Comparison of ENCODE assay signal across 15 cellular contexts in genomic region chr19:42323473-42323851, GRCh38. TPM values are rescaled to one million over a fixed set of nuclear protein-coding genes. Genes with fewer than 3 reads are reported as not detected.
DNase-seq lines count a peak whose midpoint lies in the region; ATAC-seq lines count a peak whose summit lies in the region.
"Had no signal": no experiment of that assay in that cellular context is flagged by ENCODE, and none has a peak within 500 bp of the region (broad histone marks: within the 10 kb centered on the region; RNA-seq: fewer than 3 reads in every experiment).

No MANE protein-coding gene starts in this region.

- peak overlapping the region; percentile 23 for H3K4me3 Mint-ChIP-seq in activated naive CD4-positive, alpha-beta T cell treated with anti-CD3 and anti-CD28 coated beads, Interleukin-2, amount 10 ng/mL, durations not matched to agents 7 days and 5 days
- peak overlapping the region; percentile 33 for H3K4me3 Mint-ChIP-seq in activated T-helper 2 cell treated with anti-CD3 and anti-CD28 coated beads, Interferon-gamma antibody, Interleukin-2, Interleukin-4, amounts not matched to agents 10 μg/mL and 5 μg/mL and 100 μg/mL, durations not matched to agents 14 hours and 24 hours and 36 hours (ENCODE audit: low read depth)
- H3K4me3 Mint-ChIP-seq: memory B cell had no signal

- DNase-seq in activated naive CD4-positive, alpha-beta T cell treated with anti-CD3 and anti-CD28 coated beads, Interleukin-2, amount 10 ng/mL, durations not matched to agents 7 days and 5 days: no peak
- DNase-seq in activated naive CD4-positive, alpha-beta T cell treated with anti-CD3 and anti-CD28 coated beads, Interleukin-2, amount 50 U/mL, for 16 hours: no peak
- DNase-seq in activated T-helper 2 cell treated with anti-CD3 and anti-CD28 coated beads, Interferon-gamma antibody, Interleukin-2, Interleukin-4, amounts not matched to agents 10 μg/mL and 5 μg/mL and 100 μg/mL, durations not matched to agents 14 hours and 24 hours and 36 hours (ENCODE audit: low spot score): no peak
- DNase-seq in iPS-NIHi7 (ENCODE audit: extremely low spot score): peak; percentile 66
- DNase-seq in germinal center (ENCODE audit: low spot score): no peak
- no peak for DNase-seq in stimulated activated CD4-positive, alpha-beta T cell treated with anti-CD3 and anti-CD28 coated beads, Interleukin-4, amount 100 ng/mL, for 4 hours
- DNase-seq: DND-41, esophagus squamous epithelium, NCI-H1048, NCI-H226 had no signal

- peaks cover 65% of the 10 kb centered on the region for H3K27me3 Mint-ChIP-seq in activated naive CD4-positive, alpha-beta T cell treated with anti-CD3 and anti-CD28 coated beads, Interleukin-2, amount 10 ng/mL, durations not matched to agents 7 days and 5 days
- peaks cover 27% of the 10 kb centered on the region for H3K27me3 Mint-ChIP-seq in activated T-helper 2 cell treated with anti-CD3 and anti-CD28 coated beads, Interferon-gamma antibody, Interleukin-2, Interleukin-4, amounts not matched to agents 10 μg/mL and 5 μg/mL and 100 μg/mL, durations not matched to agents 14 hours and 24 hours and 36 hours (ENCODE audit: low read depth)
- H3K27me3 Mint-ChIP-seq: memory B cell had no signal

- H3K4me1 Mint-ChIP-seq in activated naive CD4-positive, alpha-beta T cell treated with anti-CD3 and anti-CD28 coated beads, Interleukin-2, amount 10 ng/mL, durations not matched to agents 7 days and 5 days: peaks cover 24% of the 10 kb centered on the region
- peaks cover 12% of the 10 kb centered on the region for H3K4me1 Mint-ChIP-seq in activated T-helper 2 cell treated with anti-CD3 and anti-CD28 coated beads, Interferon-gamma antibody, Interleukin-2, Interleukin-4, amounts not matched to agents 10 μg/mL and 5 μg/mL and 100 μg/mL, durations not matched to agents 14 hours and 24 hours and 36 hours (ENCODE audit: low read depth)

- peaks cover 3% of the 10 kb centered on the region for H3K36me3 Mint-ChIP-seq in activated naive CD4-positive, alpha-beta T cell treated with anti-CD3 and anti-CD28 coated beads, Interleukin-2, amount 10 ng/mL, durations not matched to agents 7 days and 5 days
- no peaks in the 10 kb centered on the region for H3K36me3 Mint-ChIP-seq in activated T-helper 2 cell treated with anti-CD3 and anti-CD28 coated beads, Interferon-gamma antibody, Interleukin-2, Interleukin-4, amounts not matched to agents 10 μg/mL and 5 μg/mL and 100 μg/mL, durations not matched to agents 14 hours and 24 hours and 36 hours (ENCODE audit: low read depth)
- H3K36me3 Mint-ChIP-seq: memory B cell had no signal

- no peaks in the 10 kb centered on the region for H3K9me3 Mint-ChIP-seq in activated naive CD4-positive, alpha-beta T cell treated with anti-CD3 and anti-CD28 coated beads, Interleukin-2, amount 10 ng/mL, durations not matched to agents 7 days and 5 days
- no peaks in the 10 kb centered on the region for H3K9me3 Mint-ChIP-seq in activated T-helper 2 cell treated with anti-CD3 and anti-CD28 coated beads, Interferon-gamma antibody, Interleukin-2, Interleukin-4, amounts not matched to agents 10 μg/mL and 5 μg/mL and 100 μg/mL, durations not matched to agents 14 hours and 24 hours and 36 hours
- H3K9me3 Mint-ChIP-seq: memory B cell had no signal

- ATAC-seq in HG03108 (IDR thresholded peaks at IDR 0.05; ENCODE audit: unreplicated experiment) (no peak), GM21515 (IDR thresholded peaks at IDR 0.05; ENCODE audit: unreplicated experiment) (no peak)

- CTCF ChIA-PET in activated naive CD4-positive, alpha-beta T cell treated with anti-CD3 and anti-CD28 coated beads, Interleukin-2, amount 10 ng/mL, durations not matched to agents 7 days and 5 days (lab: Charles Lee): interaction anchor here (0.8 to 3.1 kb wide), 3 partner anchors 19 to 215 kb away, joined by 3 to 9 read pairs (median 3); no protein-coding TSS in a partner anchor

- H3K27ac Mint-ChIP-seq in activated naive CD4-positive, alpha-beta T cell treated with anti-CD3 and anti-CD28 coated beads, Interleukin-2, amount 10 ng/mL, durations not matched to agents 7 days and 5 days: no peak overlapping the region
- H3K27ac Mint-ChIP-seq in activated T-helper 2 cell treated with anti-CD3 and anti-CD28 coated beads, Interferon-gamma antibody, Interleukin-2, Interleukin-4, amounts not matched to agents 10 μg/mL and 5 μg/mL and 100 μg/mL, durations not matched to agents 14 hours and 24 hours and 36 hours: no peak overlapping the region
- H3K27ac Mint-ChIP-seq: memory B cell had no signal

- intact Hi-C loops in activated T-helper 2 cell treated with anti-CD3 and anti-CD28 coated beads, Interferon-gamma antibody, Interleukin-2, Interleukin-4, amounts not matched to agents 10 μg/mL and 5 μg/mL and 100 μg/mL, durations not matched to agents 14 hours and 24 hours and 36 hours (cut with micrococcal nuclease): no loop called here

RNA-seq across cellular contexts. Expression of gene MEGF8, which starts 2.0 kb away (rescaled TPM):
- 9.7 and 10.3 TPM in 2 replicates for total RNA-seq in activated T-helper 2 cell treated with anti-CD3 and anti-CD28 coated beads, Interferon-gamma antibody, Interleukin-2, Interleukin-4, amounts not matched to agents 10 μg/mL and 5 μg/mL and 100 μg/mL, durations not matched to agents 14 hours and 24 hours and 36 hours

RNA-seq across cellular contexts. Expression of gene TMEM145, which starts 10.4 kb away (rescaled TPM):
- 0.71 and 0.85 TPM in 2 replicates for total RNA-seq in activated T-helper 2 cell treated with anti-CD3 and anti-CD28 coated beads, Interferon-gamma antibody, Interleukin-2, Interleukin-4, amounts not matched to agents 10 μg/mL and 5 μg/mL and 100 μg/mL, durations not matched to agents 14 hours and 24 hours and 36 hours
- total RNA-seq: esophagus squamous epithelium, SJSA1, smooth muscle cell had no signal

RNA-seq across cellular contexts. Expression of gene PAFAH1B3, which starts 21.0 kb away (rescaled TPM):
- total RNA-seq in activated T-helper 2 cell treated with anti-CD3 and anti-CD28 coated beads, Interferon-gamma antibody, Interleukin-2, Interleukin-4, amounts not matched to agents 10 μg/mL and 5 μg/mL and 100 μg/mL, durations not matched to agents 14 hours and 24 hours and 36 hours: 49.3 and 50.9 TPM in 2 replicates

RNA-seq across cellular contexts. Expression of gene PRR19, which starts 21.5 kb away (rescaled TPM):
- 0.74 and 0.91 TPM in 2 replicates for total RNA-seq in activated T-helper 2 cell treated with anti-CD3 and anti-CD28 coated beads, Interferon-gamma antibody, Interleukin-2, Interleukin-4, amounts not matched to agents 10 μg/mL and 5 μg/mL and 100 μg/mL, durations not matched to agents 14 hours and 24 hours and 36 hours

RNA-seq across cellular contexts. Expression of gene CIC, which starts 54.4 kb away (rescaled TPM):
- 68.3 and 69.3 TPM in 2 replicates for total RNA-seq in activated T-helper 2 cell treated with anti-CD3 and anti-CD28 coated beads, Interferon-gamma antibody, Interleukin-2, Interleukin-4, amounts not matched to agents 10 μg/mL and 5 μg/mL and 100 μg/mL, durations not matched to agents 14 hours and 24 hours and 36 hours
